In genomic region chr6:44004136-44004535, GRCh38 we compare ENCODE assay signal across 16 cellular contexts.
DNase-seq lines count a peak whose midpoint lies in the region; ATAC-seq, FAIRE-seq and TF ChIP-seq lines count a peak whose summit lies in the region.
"Had no signal": no experiment of that assay in that cellular context is flagged by ENCODE, and none has a peak within 500 bp of the region (broad histone marks: within the 10 kb centered on the region; RNA-seq: fewer than 3 reads in every experiment).

No MANE protein-coding gene starts in this region.

- FAIRE-seq in GM19239 (lab: Jason Lieb, UNC) = no peak

- H3K4me1 Mint-ChIP-seq in memory B cell = peaks cover 11% of the 10 kb centered on the region
- H3K4me1 Mint-ChIP-seq in activated naive CD4-positive, alpha-beta T cell treated with anti-CD3 and anti-CD28 coated beads for 36 hours (ENCODE audit: low read depth) = peaks cover 16% of the 10 kb centered on the region

- H3K27me3 Mint-ChIP-seq in memory B cell = peaks cover 34% of the 10 kb centered on the region
- peaks cover 27% of the 10 kb centered on the region for H3K27me3 Mint-ChIP-seq in activated naive CD4-positive, alpha-beta T cell treated with anti-CD3 and anti-CD28 coated beads for 36 hours (ENCODE audit: low read depth)

- CTCF ChIA-PET in activated naive CD4-positive, alpha-beta T cell treated with anti-CD3 and anti-CD28 coated beads for 36 hours (lab: Charles Lee) = interaction anchor here (0.8 to 1.6 kb wide), 4 partner anchors 10 to 235 kb away, joined by 3 to 6 read pairs (median 3); no protein-coding TSS in a partner anchor

- H3K27me3 ChIP-seq in left ventricle myocardium inferior (ENCODE audit: low read depth) = peaks cover 59% of the 10 kb centered on the region
- H3K27me3 ChIP-seq: testis had no signal

- intact Hi-C loops in left ventricle myocardium inferior (cut with micrococcal nuclease) = no loop called here
- intact Hi-C loops in Right ventricle myocardium superior (cut with DNase I) = loop anchor here (10.0 kb wide), 1 partner anchor 229 kb away; the partner anchor contains the start of gene VEGFA
- intact Hi-C loops in activated naive CD4-positive, alpha-beta T cell treated with anti-CD3 and anti-CD28 coated beads for 36 hours (cut with micrococcal nuclease) = no loop called here

- no peak for TF ChIP-seq CTCF in left ventricle myocardium inferior (IDR thresholded peaks at IDR 0.05; ENCODE audit: borderline replicate concordance)

- H3K36me3 ChIP-seq in left ventricle myocardium inferior = no peaks in the 10 kb centered on the region

- H3K9me3 Mint-ChIP-seq in memory B cell = no peaks in the 10 kb centered on the region
- H3K9me3 Mint-ChIP-seq in activated naive CD4-positive, alpha-beta T cell treated with anti-CD3 and anti-CD28 coated beads for 36 hours = no peaks in the 10 kb centered on the region
- H3K9me3 Mint-ChIP-seq: activated T-cell treated with anti-CD3 and anti-CD28 coated beads, Interleukin-2, amount 50 U/mL, for 24 hours had no signal

- peaks cover 51% of the 10 kb centered on the region for H3K4me1 ChIP-seq in left ventricle myocardium inferior

- ATAC-seq in Right ventricle myocardium superior (ENCODE audit: poor library complexity) = no peak
- no peak for ATAC-seq in memory B cell (ENCODE audit: low read depth)
- no peak for ATAC-seq in HG03521 (IDR thresholded peaks at IDR 0.05; ENCODE audit: unreplicated experiment)

- H3K4me3 ChIP-seq in left ventricle myocardium inferior = no peak overlapping the region
- H3K4me3 ChIP-seq: testis had no signal

- peak overlapping the region; percentile 50 for H3K4me3 Mint-ChIP-seq in memory B cell
- no peak overlapping the region for H3K4me3 Mint-ChIP-seq in activated naive CD4-positive, alpha-beta T cell treated with anti-CD3 and anti-CD28 coated beads for 36 hours
- H3K4me3 Mint-ChIP-seq: activated T-cell treated with anti-CD3 and anti-CD28 coated beads, Interleukin-2, amount 50 U/mL, for 24 hours; T-helper 17 cell had no signal

- H3K36me3 Mint-ChIP-seq in memory B cell = no peaks in the 10 kb centered on the region
- H3K36me3 Mint-ChIP-seq in activated naive CD4-positive, alpha-beta T cell treated with anti-CD3 and anti-CD28 coated beads for 36 hours (ENCODE audit: low read depth) = no peaks in the 10 kb centered on the region

- no peak for DNase-seq in left ventricle myocardium inferior
- no peak for DNase-seq in Right ventricle myocardium superior
- peak; percentile 7 for DNase-seq in astrocyte of the hippocampus (ENCODE audit: low read depth, low spot score)
- DNase-seq in memory B cell (ENCODE audit: low spot score in 2 of 2) = no peak
- DNase-seq in GM19239 (ENCODE audit: insufficient read length, low spot score) = no peak
- DNase-seq in activated naive CD4-positive, alpha-beta T cell treated with anti-CD3 and anti-CD28 coated beads for 36 hours = no peak
- no peak for DNase-seq in NCI-H2196 treated with DMSO at 0.1 percent for 48 hours (lab: John Stamatoyannopoulos, UW; ENCODE audit: unreplicated experiment)
- DNase-seq: activated CD4-positive, alpha-beta T cell treated with anti-CD3 and anti-CD28 coated beads for 1 hour; activated T-cell treated with anti-CD3 and anti-CD28 coated beads, Interleukin-2, amount 50 U/mL, for 24 hours; kidney glomerular epithelial cell; NCI-H187; retina; stimulated activated CD4-positive, alpha-beta T cell treated with anti-CD3 and anti-CD28 coated beads, Interleukin-2, amount 100 ng/mL, for 24 hours; T-helper 17 cell; testis had no signal

- H3K27ac Mint-ChIP-seq in memory B cell = no peak overlapping the region
- H3K27ac Mint-ChIP-seq in activated naive CD4-positive, alpha-beta T cell treated with anti-CD3 and anti-CD28 coated beads for 36 hours = no peak overlapping the region
- H3K27ac Mint-ChIP-seq: activated T-cell treated with anti-CD3 and anti-CD28 coated beads, Interleukin-2, amount 50 U/mL, for 24 hours; T-helper 17 cell had no signal

- peak overlapping the region; percentile 92 for H3K27ac ChIP-seq in left ventricle myocardium inferior (replicated peaks)
- H3K27ac ChIP-seq: testis had no signal

- H3K9me3 ChIP-seq in left ventricle myocardium inferior (replicated peaks) = no peaks in the 10 kb centered on the region
- H3K9me3 ChIP-seq: testis had no signal
